In the genomic region with DNA sequence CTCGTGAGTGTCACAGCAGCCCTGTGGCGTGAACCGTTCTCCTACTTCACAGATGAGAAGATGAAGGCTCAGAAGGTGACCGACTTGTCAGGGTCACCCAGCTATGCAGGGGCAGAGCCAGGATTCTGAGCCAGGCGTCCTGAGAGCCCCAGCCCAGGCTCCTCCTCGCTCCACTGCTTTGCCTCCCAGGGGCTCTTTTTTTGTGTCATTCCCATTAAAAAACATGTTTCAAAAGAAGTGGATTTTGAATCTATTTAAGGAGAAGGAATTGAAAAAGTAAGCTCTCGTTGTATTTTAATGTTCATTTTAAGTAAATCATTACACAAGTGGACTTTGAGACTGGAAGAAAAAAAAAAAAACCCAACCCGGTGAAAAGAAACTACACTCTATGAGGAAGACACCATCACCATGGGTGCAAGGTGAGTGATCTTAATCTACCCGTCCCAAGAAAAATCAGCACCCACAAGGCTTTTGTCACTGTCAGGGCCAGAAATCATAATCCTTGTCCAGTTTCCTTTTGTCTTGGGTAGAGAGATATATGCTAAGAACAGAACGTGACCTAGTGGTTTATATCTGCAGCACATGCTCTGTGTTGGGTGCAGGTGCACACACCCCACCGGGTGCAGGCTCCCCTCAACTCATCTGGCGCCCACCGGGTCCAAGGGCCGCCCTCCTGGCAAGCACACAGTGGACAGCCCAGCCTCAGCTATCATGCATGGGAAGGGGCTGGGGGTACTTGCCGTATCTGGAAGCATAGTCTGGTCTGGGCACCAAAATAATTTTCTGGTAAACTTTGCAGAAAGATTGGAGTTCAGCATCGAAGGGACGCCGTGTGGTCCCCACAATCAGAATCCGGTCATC, we compare ENCODE assay signal across 15 cellular contexts.
DNase-seq lines count a peak whose midpoint lies in the region; ATAC-seq and TF ChIP-seq lines count a peak whose summit lies in the region.
"Had no signal": no experiment of that assay in that cellular context is flagged by ENCODE, and none has a peak within 500 bp of the region (broad histone marks: within the 10 kb centered on the region; RNA-seq: fewer than 3 reads in every experiment).

No MANE protein-coding gene starts in this region.

- no peak for TF ChIP-seq EP300 in stomach (IDR thresholded peaks at IDR 0.05)

- ATAC-seq in naive thymus-derived CD4-positive, alpha-beta T cell = no peak

- H3K36me3 Mint-ChIP-seq in naive thymus-derived CD4-positive, alpha-beta T cell = no peaks in the 10 kb centered on the region
- H3K36me3 Mint-ChIP-seq: CD8-positive, alpha-beta memory T cell had no signal

- H3K4me3 Mint-ChIP-seq in naive thymus-derived CD4-positive, alpha-beta T cell = no peak overlapping the region
- H3K4me3 Mint-ChIP-seq: CD8-positive, alpha-beta memory T cell had no signal

- no peaks in the 10 kb centered on the region for H3K4me1 Mint-ChIP-seq in naive thymus-derived CD4-positive, alpha-beta T cell
- H3K4me1 Mint-ChIP-seq: CD8-positive, alpha-beta memory T cell had no signal

- DNase-seq in dorsolateral prefrontal cortex = no peak
- no peak for DNase-seq in esophagus squamous epithelium (lab: John Stamatoyannopoulos, UW)
- DNase-seq in stomach = no peak
- no peak for DNase-seq in naive thymus-derived CD4-positive, alpha-beta T cell
- no peak for DNase-seq in stimulated activated CD4-positive, alpha-beta T cell treated with anti-CD3 and anti-CD28 coated beads, Interleukin-4, amount 100 ng/mL, for 24 hours
- DNase-seq in NCI-H1436 (lab: John Stamatoyannopoulos, UW) = no peak
- DNase-seq: BE2C; CD8-positive, alpha-beta memory T cell; MM.1S; NCI-H1105; NCI-H187 treated with DMSO at 0.1 percent for 48 hours; NCI-H446 treated with DMSO at 0.1 percent for 48 hours; NCI-H748 treated with DMSO at 0.1 percent for 48 hours; PC-9 had no signal

- H3K36me3 ChIP-seq in esophagus squamous epithelium (no peaks in the 10 kb centered on the region), mucosa of rectum (ENCODE audit: control insufficient read depth in 2 of 2, insufficient read depth in 2 of 2, low read length in 2 of 2) (no peaks in the 10 kb centered on the region), stomach (no peaks in the 10 kb centered on the region)
- H3K36me3 ChIP-seq in naive thymus-derived CD4-positive, alpha-beta T cell (ENCODE audit: control insufficient read depth in 2 of 3, insufficient read depth in 3 of 3, low read length in 3 of 3) = no peaks in the 10 kb centered on the region
- H3K36me3 ChIP-seq: BE2C had no signal

- intact Hi-C loops in dorsolateral prefrontal cortex (cut with DNase I) = no loop called here
- intact Hi-C loops in esophagus squamous epithelium (cut with DNase I) = no loop called here
- intact Hi-C loops in stomach (cut with DNase I; ENCODE audit: low total_unique reads) = no loop called here
- intact Hi-C loops in naive thymus-derived CD4-positive, alpha-beta T cell (cut with micrococcal nuclease) = no loop called here

- 84 to 88% methylated on average over 18 to 19 of the region's 19 CpGs for WGBS in esophagus squamous epithelium, 2 donors
- WGBS in stomach, 5 donors = 70 to 84% (median 77%) methylated on average over 15 to 19 of the region's 19 CpGs

- CTCF ChIA-PET in naive thymus-derived CD4-positive, alpha-beta T cell (lab: Charles Lee) = no interaction called here

- no peak overlapping the region for H3K9ac ChIP-seq in mucosa of rectum (ENCODE audit: low read depth in 1 of 2, low read length in 2 of 2)

- H3K4me1 ChIP-seq in esophagus squamous epithelium (peaks cover 0 to 18% (median 0%) of the 10 kb centered on the region in 3 donors), mucosa of rectum (ENCODE audit: control insufficient read depth in 2 of 2, insufficient read depth in 2 of 2, low read length in 2 of 2) (peaks cover 8 to 12% of the 10 kb centered on the region in 2 donors), stomach (peaks cover 0 to 26% (median 15%) of the 10 kb centered on the region in 4 donors)
- H3K4me1 ChIP-seq in naive thymus-derived CD4-positive, alpha-beta T cell (ENCODE audit: control insufficient read depth in 2 of 2, insufficient read depth in 2 of 2, low read length in 2 of 2) = no peaks in the 10 kb centered on the region
- H3K4me1 ChIP-seq: BE2C had no signal

- no peak overlapping the region for H3K4me3 ChIP-seq in dorsolateral prefrontal cortex
- no peak overlapping the region for H3K4me3 ChIP-seq in esophagus squamous epithelium
- H3K4me3 ChIP-seq in mucosa of rectum (ENCODE audit: low read length in 2 of 2) = peak overlapping the region in 1 of 2 donors; percentile 50
- no peak overlapping the region for H3K4me3 ChIP-seq in stomach
- H3K4me3 ChIP-seq in naive thymus-derived CD4-positive, alpha-beta T cell (ENCODE audit: low read length) = no peak overlapping the region
- H3K4me3 ChIP-seq: PC-9 had no signal

- H3K9me3 ChIP-seq in esophagus squamous epithelium (no peaks in the 10 kb centered on the region), mucosa of rectum (ENCODE audit: control insufficient read depth in 2 of 2, low read length in 2 of 2) (no peaks in the 10 kb centered on the region), stomach (no peaks in the 10 kb centered on the region)
- H3K9me3 ChIP-seq in naive thymus-derived CD4-positive, alpha-beta T cell (ENCODE audit: control insufficient read depth in 2 of 3, low read length in 3 of 3) = no peaks in the 10 kb centered on the region
- H3K9me3 ChIP-seq: BE2C had no signal

- TF ChIP-seq POLR2A in esophagus squamous epithelium (IDR thresholded peaks at IDR 0.05) (no peak), stomach (IDR thresholded peaks at IDR 0.05) (no peak)

- H3K27ac ChIP-seq in dorsolateral prefrontal cortex (peak overlapping the region in 42 of 59 donors; percentile 1 to 87 (median 59)), esophagus squamous epithelium (peak overlapping the region in 3 of 4 donors; percentile 77 to 88 (median 80)), mucosa of rectum (ENCODE audit: low read depth in 2 of 2, low read length in 2 of 2) (peak overlapping the region; percentile 2 to 48), stomach (peak overlapping the region in 4 of 5 donors; percentile 52 to 88 (median 64))
- H3K27ac ChIP-seq in naive thymus-derived CD4-positive, alpha-beta T cell (ENCODE audit: low read depth, low read length) = no peak overlapping the region
- H3K27ac ChIP-seq: PC-9 had no signal

- peaks cover 0 to 9% (median 0%) of the 10 kb centered on the region in 5 donors for H3K27me3 Mint-ChIP-seq in naive thymus-derived CD4-positive, alpha-beta T cell

- POLR2A ChIA-PET in naive thymus-derived CD4-positive, alpha-beta T cell (lab: Charles Lee) = no interaction called here

- peaks cover 0 to 2% (median 0%) of the 10 kb centered on the region in 11 donors for H3K9me3 Mint-ChIP-seq in naive thymus-derived CD4-positive, alpha-beta T cell
- H3K9me3 Mint-ChIP-seq: CD8-positive, alpha-beta memory T cell had no signal

- TF ChIP-seq CTCF in dorsolateral prefrontal cortex (IDR thresholded peaks at IDR 0.05 in 54 of 56, conservative IDR thresholded peaks at IDR 0.05 in 2 of 56; ENCODE audit: low read depth in 1 of 56, partially characterized antibody in 56 of 56) = no peak
- no peak for TF ChIP-seq CTCF in esophagus squamous epithelium (IDR thresholded peaks at IDR 0.05)
- no peak for TF ChIP-seq CTCF in stomach (IDR thresholded peaks at IDR 0.05)

- H3K27ac Mint-ChIP-seq in naive thymus-derived CD4-positive, alpha-beta T cell = no peak overlapping the region

- H3K27me3 ChIP-seq in dorsolateral prefrontal cortex = no peaks in the 10 kb centered on the region
- no peaks in the 10 kb centered on the region for H3K27me3 ChIP-seq in esophagus squamous epithelium
- H3K27me3 ChIP-seq in mucosa of rectum (ENCODE audit: control insufficient read depth in 2 of 2, insufficient read depth in 2 of 2, low read length in 2 of 2) = no peaks in the 10 kb centered on the region
- H3K27me3 ChIP-seq in stomach = no peaks in the 10 kb centered on the region
- H3K27me3 ChIP-seq in naive thymus-derived CD4-positive, alpha-beta T cell (ENCODE audit: control insufficient read depth in 2 of 2, insufficient read depth in 2 of 2, low read length in 2 of 2) = no peaks in the 10 kb centered on the region
